In genomic region chr5:158560170-158560569, GRCh38 we compare ENCODE assay signal across 8 cellular contexts.
A peak's percentile ranks its signal among the peaks of the same experiment; 100 is the strongest.
DNase-seq lines count a peak whose midpoint lies in the region; ATAC-seq and TF ChIP-seq lines count a peak whose summit lies in the region.

No MANE protein-coding gene starts in this region.

- H3K27ac ChIP-seq in colonic mucosa = no peak overlapping the region

- H3K9ac ChIP-seq in colonic mucosa (ENCODE audit: low read depth in 2 of 2, low read length in 2 of 2) = no peak overlapping the region

- H3K4me3 ChIP-seq in colonic mucosa = no peak overlapping the region

- H3K9me3 ChIP-seq in colonic mucosa = no peaks in the 10 kb centered on the region

- TF ChIP-seq CTCF in colonic mucosa (IDR thresholded peaks at IDR 0.05) = no peak

- peak; percentile 78 for DNase-seq in Daoy (ENCODE audit: low read depth)
- DNase-seq in T47D (ENCODE audit: low read depth in 1 of 2, low spot score in 1 of 2) = peak; percentile 11 to 68
- DNase-seq in colonic mucosa = no peak
- no peak for DNase-seq in 8988T
- DNase-seq in NCI-H1092 treated with DMSO at 0.1 percent for 48 hours (lab: John Stamatoyannopoulos, UW) = no peak
- no peak for DNase-seq in hippocampal formation (lab: John Stamatoyannopoulos, UW)

- no peaks in the 10 kb centered on the region for H3K4me1 ChIP-seq in colonic mucosa

- in situ Hi-C loops in T47D (cut with HindIII; ENCODE audit: low pct_unique_long_range_greater_than_20kb, low sequenced_read_pairs) = no loop called here

- no peaks in the 10 kb centered on the region for H3K27me3 ChIP-seq in colonic mucosa

- ATAC-seq in GM19467 (IDR thresholded peaks at IDR 0.05; ENCODE audit: unreplicated experiment) (peak; percentile 91), HG03432 (IDR thresholded peaks at IDR 0.05; ENCODE audit: unreplicated experiment) (peak; percentile 91)

- no peaks in the 10 kb centered on the region for H3K36me3 ChIP-seq in colonic mucosa

- intact Hi-C loops in colonic mucosa (cut with DNase I) = no loop called here

Comparison
In these comparisons a context has a peak if more than half of its experiments do, and no peak if none do; other contexts are left out.
1. DNase-seq: peak in Daoy (single experiment) and T47D (2 of 2); none in colonic mucosa (single experiment), 8988T (single experiment), NCI-H1092 treated with DMSO at 0.1 percent for 48 hours (single experiment) and hippocampal formation (0 of 2).